In the genomic region with DNA sequence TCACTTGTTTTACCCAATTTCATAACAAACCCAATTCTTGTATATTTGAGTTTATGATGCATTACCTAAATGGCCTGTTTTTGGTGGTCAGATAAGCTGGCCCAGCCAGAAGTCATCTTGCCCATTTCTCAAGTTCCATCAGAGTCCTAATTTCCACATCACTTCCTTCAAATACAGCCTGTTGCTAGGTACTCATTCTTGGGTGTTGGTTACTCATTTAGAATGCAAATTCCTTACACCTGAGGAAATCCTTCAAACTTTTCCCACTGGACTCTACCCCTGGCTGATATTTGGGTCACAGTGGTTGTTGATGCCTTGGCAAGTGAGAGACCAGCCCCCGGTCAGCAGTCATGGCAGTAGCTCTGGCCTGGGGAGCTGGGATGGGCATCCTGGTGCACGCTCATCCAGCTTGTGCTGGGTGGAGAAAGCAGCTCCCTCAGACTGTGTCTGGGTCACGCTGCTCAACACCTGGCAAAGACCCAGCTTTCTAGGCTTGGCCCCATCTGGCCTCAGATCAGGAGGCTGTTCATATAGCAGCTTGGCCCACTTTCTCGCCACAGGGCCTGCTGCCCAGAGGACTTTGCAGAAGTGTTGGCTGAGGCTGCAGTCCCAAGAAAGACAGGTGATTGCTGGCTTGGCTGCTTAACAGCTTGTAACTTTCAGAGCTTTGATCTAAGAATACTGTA, we compare ENCODE assay signal across 8 cellular contexts. TPM values are rescaled to one million over a fixed set of nuclear protein-coding genes. Genes with fewer than 3 reads are reported as not detected.
A peak's percentile ranks its signal among the peaks of the same experiment; 100 is the strongest.
DNase-seq lines count a peak whose midpoint lies in the region; TF ChIP-seq lines count a peak whose summit lies in the region.

No MANE protein-coding gene starts in this region.

- no peaks in the 10 kb centered on the region for H4K20me1 ChIP-seq in mammary epithelial cell (ENCODE audit: insufficient read depth, low read length)

- H4K8ac ChIP-seq in mesendoderm (ENCODE audit: low read depth, low read length): no peak overlapping the region

- in situ Hi-C loops in mammary epithelial cell (cut with MboI; ENCODE audit: low sequenced_read_pairs in 2 of 2): no loop called here

- H2AK5ac ChIP-seq in mesendoderm (ENCODE audit: low read length): no peak overlapping the region

- no peak overlapping the region for H3K9ac ChIP-seq in mammary epithelial cell (ENCODE audit: insufficient read depth, low read length)
- no peak overlapping the region for H3K9ac ChIP-seq in mesendoderm (ENCODE audit: low read length)

- POLR2A ChIA-PET in MCF 10A (lab: Yijun Ruan, JAX): interaction anchor here (0.7 to 3.8 kb wide), 12 partner anchors 10 to 169 kb away, joined by 3 to 33 read pairs (median 4); a partner anchor contains a TSS

- H3K27me3 Mint-ChIP-seq in MCF 10A (ENCODE audit: insufficient read depth, unreplicated experiment): no peaks in the 10 kb centered on the region
- H3K27me3 Mint-ChIP-seq in activated CD4-positive, alpha-beta T cell treated with anti-CD3 and anti-CD28 coated beads, Interleukin-2, amount 10 ng/mL, durations not matched to agents 24 days and 14 days: no peaks in the 10 kb centered on the region
- no peaks in the 10 kb centered on the region for H3K27me3 Mint-ChIP-seq in activated naive CD4-positive, alpha-beta T cell treated with anti-CD3 and anti-CD28 coated beads for 36 hours (ENCODE audit: low read depth)

- H3K56ac ChIP-seq in mesendoderm (ENCODE audit: low read length): no peak overlapping the region

- H3K4me3 Mint-ChIP-seq in MCF 10A (ENCODE audit: unreplicated experiment): no peak overlapping the region
- no peak overlapping the region for H3K4me3 Mint-ChIP-seq in activated CD4-positive, alpha-beta T cell treated with anti-CD3 and anti-CD28 coated beads, Interleukin-2, amount 10 ng/mL, durations not matched to agents 24 days and 14 days
- no peak overlapping the region for H3K4me3 Mint-ChIP-seq in activated naive CD4-positive, alpha-beta T cell treated with anti-CD3 and anti-CD28 coated beads for 36 hours

- CTCF ChIA-PET in MCF 10A (lab: Yijun Ruan, JAX): interaction anchor here (0.5 to 3.9 kb wide), 12 partner anchors 12 to 283 kb away, joined by 3 to 17 read pairs (median 5); no protein-coding TSS in a partner anchor
- CTCF ChIA-PET in mammary epithelial cell (lab: Charles Lee; ENCODE audit: low non-redundant PET): no interaction called here
- CTCF ChIA-PET in activated naive CD4-positive, alpha-beta T cell treated with anti-CD3 and anti-CD28 coated beads for 36 hours (lab: Charles Lee): interaction anchor here (0.6 to 1.4 kb wide), 4 partner anchors 12 to 335 kb away, joined by 3 to 10 read pairs (median 3); no protein-coding TSS in a partner anchor

- no peak overlapping the region for H4K5ac ChIP-seq in mesendoderm (ENCODE audit: low read length)

- H2BK5ac ChIP-seq in mesendoderm (ENCODE audit: low read length): no peak overlapping the region

- H3K4me3 ChIP-seq in mammary epithelial cell (replicated peaks in 1 of 3; ENCODE audit: insufficient read depth in 1 of 3, low read depth in 2 of 3, low read length in 3 of 3): no peak overlapping the region
- H3K4me3 ChIP-seq in coronary artery: no peak overlapping the region
- H3K4me3 ChIP-seq in mesendoderm (ENCODE audit: low read length): no peak overlapping the region
- H3K4me3 ChIP-seq in vagina: no peak overlapping the region

- H3K4me2 ChIP-seq in mammary epithelial cell (ENCODE audit: insufficient read depth, low read depth, low read length): no peak overlapping the region
- no peak overlapping the region for H3K4me2 ChIP-seq in mesendoderm (ENCODE audit: low read length)

- H2BK120ac ChIP-seq in mesendoderm (ENCODE audit: low read depth, low read length): no peak overlapping the region

- no peaks in the 10 kb centered on the region for H3K79me1 ChIP-seq in mesendoderm (ENCODE audit: low read length)

- dilution Hi-C loops in mammary epithelial cell (cut with HindIII; ENCODE audit: low sequenced_read_pairs): no loop called here

- H3K9me3 Mint-ChIP-seq in MCF 10A (ENCODE audit: unreplicated experiment): no peaks in the 10 kb centered on the region
- H3K9me3 Mint-ChIP-seq in activated CD4-positive, alpha-beta T cell treated with anti-CD3 and anti-CD28 coated beads, Interleukin-2, amount 10 ng/mL, durations not matched to agents 24 days and 14 days: no peaks in the 10 kb centered on the region
- H3K9me3 Mint-ChIP-seq in activated naive CD4-positive, alpha-beta T cell treated with anti-CD3 and anti-CD28 coated beads for 36 hours: no peaks in the 10 kb centered on the region

- H3K4ac ChIP-seq in mesendoderm (ENCODE audit: low read depth, low read length): no peak overlapping the region

- peaks cover 29% of the 10 kb centered on the region for H3K4me1 Mint-ChIP-seq in MCF 10A (ENCODE audit: insufficient read depth, unreplicated experiment)
- peaks cover 2% of the 10 kb centered on the region for H3K4me1 Mint-ChIP-seq in activated CD4-positive, alpha-beta T cell treated with anti-CD3 and anti-CD28 coated beads, Interleukin-2, amount 10 ng/mL, durations not matched to agents 24 days and 14 days
- no peaks in the 10 kb centered on the region for H3K4me1 Mint-ChIP-seq in activated naive CD4-positive, alpha-beta T cell treated with anti-CD3 and anti-CD28 coated beads for 36 hours (ENCODE audit: low read depth)

- peaks cover 16% of the 10 kb centered on the region for H3K4me1 ChIP-seq in mammary epithelial cell (ENCODE audit: insufficient read depth, low read length)
- H3K4me1 ChIP-seq in mesendoderm (ENCODE audit: control insufficient read depth, low read depth, low read length): no peaks in the 10 kb centered on the region
- peaks cover 41% of the 10 kb centered on the region for H3K4me1 ChIP-seq in vagina

- H3K79me2 ChIP-seq in mammary epithelial cell (ENCODE audit: insufficient read depth, low read length) (no peaks in the 10 kb centered on the region), mesendoderm (ENCODE audit: control insufficient read depth, insufficient read depth, low read length) (no peaks in the 10 kb centered on the region)

- H3K36me3 Mint-ChIP-seq in MCF 10A (ENCODE audit: insufficient read depth, unreplicated experiment): peaks cover 48% of the 10 kb centered on the region
- H3K36me3 Mint-ChIP-seq in activated CD4-positive, alpha-beta T cell treated with anti-CD3 and anti-CD28 coated beads, Interleukin-2, amount 10 ng/mL, durations not matched to agents 24 days and 14 days (ENCODE audit: low read depth): peaks cover 31% of the 10 kb centered on the region
- H3K36me3 Mint-ChIP-seq in activated naive CD4-positive, alpha-beta T cell treated with anti-CD3 and anti-CD28 coated beads for 36 hours (ENCODE audit: low read depth): peaks cover 22% of the 10 kb centered on the region

- no peak overlapping the region for H3K18ac ChIP-seq in mesendoderm (ENCODE audit: low read length)

- H3K9me3 ChIP-seq in mammary epithelial cell (replicated peaks; ENCODE audit: insufficient read depth, low read length) (no peaks in the 10 kb centered on the region), vagina (no peaks in the 10 kb centered on the region)

- BruUV-seq in MCF 10A (replicated peaks; lab: Mats Ljungman, UMichigan) (no TSS peak), mammary epithelial cell (replicated peaks; lab: Mats Ljungman, UMichigan) (no TSS peak)

- H3K36me3 ChIP-seq in mammary epithelial cell (ENCODE audit: insufficient read depth, low read length) (peaks cover 15% of the 10 kb centered on the region), mesendoderm (ENCODE audit: control insufficient read depth, insufficient read depth, low read length) (peaks cover 7% of the 10 kb centered on the region), vagina (peaks cover 0 to 31% of the 10 kb centered on the region in 2 donors)

- no peak for TF ChIP-seq POLR2A in vagina (IDR thresholded peaks at IDR 0.05)

- intact Hi-C loops in MCF 10A (cut with micrococcal nuclease) (no loop called here), mammary epithelial cell (cut with micrococcal nuclease) (no loop called here), vagina (cut with DNase I) (no loop called here)
- intact Hi-C loops in activated CD4-positive, alpha-beta T cell treated with anti-CD3 and anti-CD28 coated beads, Interleukin-2, amount 10 ng/mL, durations not matched to agents 24 days and 14 days (cut with micrococcal nuclease): no loop called here
- intact Hi-C loops in activated naive CD4-positive, alpha-beta T cell treated with anti-CD3 and anti-CD28 coated beads for 36 hours (cut with micrococcal nuclease): no loop called here

- H3K27ac ChIP-seq in mammary epithelial cell (ENCODE audit: insufficient read depth, low read depth, low read length): no peak overlapping the region
- peak overlapping the region; percentile 69 to 73 for H3K27ac ChIP-seq in coronary artery
- no peak overlapping the region for H3K27ac ChIP-seq in mesendoderm (ENCODE audit: low read depth, low read length)
- H3K27ac ChIP-seq in vagina: peak overlapping the region; percentile 50

- DNase-seq in MCF 10A (ENCODE audit: unreplicated experiment) (peak; percentile 31), mammary epithelial cell (no peak), coronary artery (ENCODE audit: low spot score) (peak; percentile 79), mesendoderm (peak; percentile 28), vagina (ENCODE audit: extremely low spot score in 2 of 2) (no peak), NCI-H187 (lab: John Stamatoyannopoulos, UW) (no peak)
- DNase-seq in activated CD4-positive, alpha-beta T cell treated with anti-CD3 and anti-CD28 coated beads, Interleukin-2, amount 10 ng/mL, durations not matched to agents 24 days and 14 days: no peak
- no peak for DNase-seq in activated naive CD4-positive, alpha-beta T cell treated with anti-CD3 and anti-CD28 coated beads for 36 hours

- no peak overlapping the region for H3K23ac ChIP-seq in mesendoderm (ENCODE audit: low read length)

- H3K27ac Mint-ChIP-seq in MCF 10A (ENCODE audit: low read depth, unreplicated experiment): peak overlapping the region; percentile 46
- no peak overlapping the region for H3K27ac Mint-ChIP-seq in activated CD4-positive, alpha-beta T cell treated with anti-CD3 and anti-CD28 coated beads, Interleukin-2, amount 10 ng/mL, durations not matched to agents 24 days and 14 days
- no peak overlapping the region for H3K27ac Mint-ChIP-seq in activated naive CD4-positive, alpha-beta T cell treated with anti-CD3 and anti-CD28 coated beads for 36 hours

- H3K27me3 ChIP-seq in mammary epithelial cell (ENCODE audit: insufficient read depth, low read length): no peaks in the 10 kb centered on the region
- no peaks in the 10 kb centered on the region for H3K27me3 ChIP-seq in mesendoderm (ENCODE audit: insufficient read depth, low read length, poor library complexity)
- H3K27me3 ChIP-seq in vagina: no peaks in the 10 kb centered on the region

- 29% methylated on average over 2 of the region's 4 CpGs for WGBS in mammary epithelial cell (ENCODE audit: low coverage, missing lambda C conversion rate)
- no CpG with 5 or more reads among the region's 4 CpGs for WGBS in mesendoderm (ENCODE audit: extremely low coverage, insufficient coverage, low lambda C conversion rate)

- no peak overlapping the region for H2AFZ ChIP-seq in mammary epithelial cell (ENCODE audit: low read depth, low read length)

- TF ChIP-seq CTCF in MCF 10A (IDR thresholded peaks at IDR 0.05; ENCODE audit: unreplicated experiment): no peak
- TF ChIP-seq CTCF in mammary epithelial cell (conservative IDR thresholded peaks at IDR 0.05 in 1 of 2, IDR thresholded peaks at IDR 0.05 in 1 of 2; ENCODE audit: extremely low read depth in 1 of 2, insufficient read depth in 1 of 2, low read depth in 1 of 2, low read length in 2 of 2): no peak
- no peak for TF ChIP-seq CTCF in coronary artery (IDR thresholded peaks at IDR 0.05)
- no peak for TF ChIP-seq CTCF in vagina (IDR thresholded peaks at IDR 0.05)

- H2BK15ac ChIP-seq in mesendoderm (replicated peaks; ENCODE audit: low read depth): no peak overlapping the region

RNA-seq across cellular contexts. Expression of a gene that starts 25.8 kb away (rescaled TPM):
- total RNA-seq in MCF 10A (2022) (93.1 and 145 TPM in 2 replicates), mammary epithelial cell (100 to 1,000 TPM in 1 of 2 donors, 10 to 100 TPM in 1; 93.0 to 119 TPM), vagina (158 TPM)
- polyA plus RNA-seq in mammary epithelial cell: 58.2 TPM
- polyA minus RNA-seq in mammary epithelial cell: 35.8 TPM
- 54.3 TPM for polyA plus RNA-seq in mesendoderm (2013, experiment 1 of 2)
- polyA plus RNA-seq in mesendoderm (2013, experiment 2 of 2): 53.7 TPM
- 135 and 136 TPM in 2 replicates for total RNA-seq in activated CD4-positive, alpha-beta T cell treated with anti-CD3 and anti-CD28 coated beads, Interleukin-2, amount 10 ng/mL, durations not matched to agents 24 days and 14 days
- total RNA-seq in activated naive CD4-positive, alpha-beta T cell treated with anti-CD3 and anti-CD28 coated beads for 36 hours: 100 to 1,000 TPM; 112 to 118 TPM

Comparison
In these comparisons a context has a peak if more than half of its experiments do, and no peak if none do; other contexts are left out.
1. DNase-seq: peak in MCF 10A (single experiment), coronary artery (single experiment) and mesendoderm (single experiment); none in mammary epithelial cell (single experiment), vagina (0 of 2), activated CD4-positive, alpha-beta T cell treated with anti-CD3 and anti-CD28 coated beads, Interleukin-2, amount 10 ng/mL, durations not matched to agents 24 days and 14 days (single experiment), NCI-H187 (0 of 2) and activated naive CD4-positive, alpha-beta T cell treated with anti-CD3 and anti-CD28 coated beads for 36 hours (single experiment).
2. H3K27ac ChIP-seq: peak in coronary artery (2 of 2) and vagina (single experiment); none in mammary epithelial cell (single experiment) and mesendoderm (single experiment).